ENCODE assay signal across 12 cellular contexts in genomic region chr7:78768859-78769258, GRCh38.
DNase-seq lines count a peak whose midpoint lies in the region; ATAC-seq and TF ChIP-seq lines count a peak whose summit lies in the region.
"Had no signal": no experiment of that assay in that cellular context is flagged by ENCODE, and none has a peak within 500 bp of the region (broad histone marks: within the 10 kb centered on the region; RNA-seq: fewer than 3 reads in every experiment).

No MANE protein-coding gene starts in this region.

- H3K4me3 ChIP-seq in ascending aorta (peak overlapping the region; percentile 43 to 60), right cardiac atrium (ENCODE audit: low read length) (peak overlapping the region; percentile 25)

- intact Hi-C loops in ascending aorta (cut with DNase I): loop anchor here (5.0 to 10.0 kb wide), 2 partner anchors 62 to 254 kb away; no protein-coding TSS in a partner anchor
- intact Hi-C loops in right cardiac atrium (cut with DNase I): no loop called here

- H3K27ac ChIP-seq in ascending aorta: no peak overlapping the region
- H3K27ac ChIP-seq in right cardiac atrium (ENCODE audit: low read length): no peak overlapping the region

- TF ChIP-seq CTCF in ascending aorta (IDR thresholded peaks at IDR 0.05): no peak

- peaks cover 0 to 11% of the 10 kb centered on the region in 2 donors for H3K4me1 ChIP-seq in ascending aorta
- no peaks in the 10 kb centered on the region for H3K4me1 ChIP-seq in right cardiac atrium (ENCODE audit: control insufficient read depth, insufficient read depth, low read length)

- H3K36me3 ChIP-seq in ascending aorta: no peaks in the 10 kb centered on the region

- peak; percentile 50 to 75 for ATAC-seq in right cardiac atrium
- no peak for ATAC-seq in GM19328 (IDR thresholded peaks at IDR 0.05; ENCODE audit: unreplicated experiment)
- ATAC-seq: naive thymus-derived CD8-positive, alpha-beta T cell had no signal

- 15% methylated on average over 6 of the region's 6 CpGs for WGBS in right cardiac atrium

- DNase-seq in GM03348 (ENCODE audit: low spot score) (peak; percentile 21), ascending aorta (ENCODE audit: low spot score in 2 of 2) (no peak), right cardiac atrium (no peak), retina (peak; percentile 36), SKM-1 (lab: John Stamatoyannopoulos, UW; ENCODE audit: unreplicated experiment) (no peak)
- DNase-seq in activated CD8-positive, alpha-beta memory T cell treated with anti-CD3 and anti-CD28 coated beads for 24 hours: no peak
- no peak for DNase-seq in NK-92 treated with Interleukin-12 subunit alpha and Interleukin-12 subunit beta, amount 100 ng/mL, for 24 hours (lab: John Stamatoyannopoulos, UW)
- DNase-seq: DMS53; KG1; naive thymus-derived CD8-positive, alpha-beta T cell; NCI-H774 had no signal

- no peaks in the 10 kb centered on the region for H3K9me3 ChIP-seq in ascending aorta
- H3K9me3 ChIP-seq in right cardiac atrium (ENCODE audit: control insufficient read depth, low read length): no peaks in the 10 kb centered on the region

- no peaks in the 10 kb centered on the region for H3K27me3 ChIP-seq in ascending aorta
- no peaks in the 10 kb centered on the region for H3K27me3 ChIP-seq in right cardiac atrium (ENCODE audit: control insufficient read depth, insufficient read depth)

Comparison
In these comparisons a context has a peak if more than half of its experiments do, and no peak if none do; other contexts are left out.
1. DNase-seq: peak in GM03348 (single experiment) and retina (single experiment); none in ascending aorta (0 of 2), right cardiac atrium (0 of 3), activated CD8-positive, alpha-beta memory T cell treated with anti-CD3 and anti-CD28 coated beads for 24 hours (single experiment), SKM-1 (single experiment) and NK-92 treated with Interleukin-12 subunit alpha and Interleukin-12 subunit beta, amount 100 ng/mL, for 24 hours (single experiment).